ENCODE assay signal across 8 cellular contexts in genomic region chr1:185155600-185156320, GRCh38. TPM values are rescaled to one million over a fixed set of nuclear protein-coding genes. Genes with fewer than 3 reads are reported as not detected.
DNase-seq lines count a peak whose midpoint lies in the region; ATAC-seq and TF ChIP-seq lines count a peak whose summit lies in the region.

No MANE protein-coding gene starts in this region.

- POLR2A ChIA-PET in CD4-positive, alpha-beta T cell (lab: Charles Lee): interaction anchor here (0.7 to 4.2 kb wide), 16 partner anchors 9 to 1219 kb away, joined by 3 to 38 read pairs (median 4); partner anchors contain the start of genes EDEM3, IVNS1ABP, ODR4 and RNF2

- H3K9ac ChIP-seq in HUES48 (ENCODE audit: low read depth, low read length): peak overlapping the region; percentile 89

- H3K27ac Mint-ChIP-seq in CD4-positive, alpha-beta T cell: peak overlapping the region; percentile 95

- CTCF ChIA-PET in CD4-positive, alpha-beta T cell (lab: Charles Lee): interaction anchor here (0.5 to 0.8 kb wide), 3 partner anchors 14 to 1219 kb away, joined by 3 read pairs; partner anchors contain the start of gene TPR

- H3K4me1 Mint-ChIP-seq in CD4-positive, alpha-beta T cell (ENCODE audit: low read depth): peaks cover 56% of the 10 kb centered on the region

- intact Hi-C loops in CD4-positive, alpha-beta T cell (cut with DNase I, micrococcal nuclease): loop anchor here (2.0 to 10.0 kb wide), 7 partner anchors 108 to 1521 kb away; partner anchors contain the start of genes EDEM3 (in 2 of the 2), ARPC5 (in 1 of the 2), ODR4 (in 1 of the 2) and RNF2 (in 1 of the 2)
- intact Hi-C loops in psoas muscle (cut with DNase I): loop anchor here in 1 of 2 donors (2.0 to 5.0 kb wide), 4 partner anchors 108 to 1263 kb away; partner anchors contain the start of genes EDEM3 and RNF2

- H3K4me3 ChIP-seq in HUES48 (ENCODE audit: low read depth, low read length) (peak overlapping the region; percentile 92), WI38 (ENCODE audit: low read depth, low read length) (peak overlapping the region; percentile 83), foreskin fibroblast (ENCODE audit: low read depth in 1 of 2, low read length in 2 of 2) (peak overlapping the region; percentile 96 to 98), psoas muscle (peak overlapping the region; percentile 85)

- peaks cover 25% of the 10 kb centered on the region for H3K36me3 Mint-ChIP-seq in CD4-positive, alpha-beta T cell (ENCODE audit: low read depth)

- peak overlapping the region; percentile 99 for H3K4me3 Mint-ChIP-seq in CD4-positive, alpha-beta T cell

- H3K36me3 ChIP-seq in HUES48 (ENCODE audit: control insufficient read depth, insufficient read depth, low read length) (no peaks in the 10 kb centered on the region), psoas muscle (ENCODE audit: insufficient read depth in 1 of 2, low read depth in 1 of 2) (peaks cover 3 to 8% of the 10 kb centered on the region in 2 donors)

- peak in 1 of 10 experiments; percentile 3 for DNase-seq in CD4-positive, alpha-beta T cell
- peak in 1 of 2 donors; percentile 3 for DNase-seq in foreskin fibroblast
- no peak for DNase-seq in psoas muscle
- no peak for DNase-seq in NCI-H2107 (lab: John Stamatoyannopoulos, UW)
- no peak for DNase-seq in amniotic stem cell (lab: John Stamatoyannopoulos, UW)

- peaks cover 6% of the 10 kb centered on the region for H3K4me1 ChIP-seq in HUES48 (ENCODE audit: control insufficient read depth, insufficient read depth, low read length)
- peaks cover 30% of the 10 kb centered on the region for H3K4me1 ChIP-seq in psoas muscle

- no peak for TF ChIP-seq CTCF in CD4-positive, alpha-beta T cell (IDR thresholded peaks at IDR 0.05)
- TF ChIP-seq CTCF in WI38 (IDR thresholded peaks at IDR 0.05; ENCODE audit: low read depth, low read length): no peak
- TF ChIP-seq CTCF in foreskin fibroblast (IDR thresholded peaks at IDR 0.05; ENCODE audit: low read depth, low read length): no peak
- TF ChIP-seq CTCF in psoas muscle (IDR thresholded peaks at IDR 0.05): no peak

- no peaks in the 10 kb centered on the region for H3K9me3 ChIP-seq in CD4-positive, alpha-beta T cell (ENCODE audit: control insufficient read depth, low read length)
- H3K9me3 ChIP-seq in HUES48 (ENCODE audit: control insufficient read depth, insufficient read depth, low read length) (no peaks in the 10 kb centered on the region), psoas muscle (no peaks in the 10 kb centered on the region)

- no peaks in the 10 kb centered on the region for H3K27me3 Mint-ChIP-seq in CD4-positive, alpha-beta T cell

- no peaks in the 10 kb centered on the region for H3K27me3 ChIP-seq in CD4-positive, alpha-beta T cell (ENCODE audit: control insufficient read depth, insufficient read depth, low read length)
- H3K27me3 ChIP-seq in HUES48 (ENCODE audit: control insufficient read depth, insufficient read depth, low read length) (no peaks in the 10 kb centered on the region), psoas muscle (ENCODE audit: insufficient read depth in 3 of 3, low read length in 2 of 3) (no peaks in the 10 kb centered on the region)

- H3K27ac ChIP-seq in CD4-positive, alpha-beta T cell (ENCODE audit: low read depth, low read length): peak overlapping the region; percentile 92
- peak overlapping the region; percentile 97 for H3K27ac ChIP-seq in HUES48 (ENCODE audit: low read depth, low read length)
- peak overlapping the region; percentile 97 for H3K27ac ChIP-seq in psoas muscle

- no peaks in the 10 kb centered on the region for H3K9me3 Mint-ChIP-seq in CD4-positive, alpha-beta T cell

- WGBS in psoas muscle, 3 donors: 8 to 10% (median 8%) methylated on average over 12 of the region's 12 CpGs

- ATAC-seq in CD4-positive, alpha-beta T cell (ENCODE audit: poor library complexity): peak; percentile 7
- peak in 1 of 4 donors; percentile 21 for ATAC-seq in psoas muscle
- ATAC-seq in HG03139 (IDR thresholded peaks at IDR 0.05; ENCODE audit: unreplicated experiment): no peak

RNA-seq across cellular contexts. Expression of gene TRMT1L, which starts 1.0 kb away (rescaled TPM):
- total RNA-seq in CD4-positive, alpha-beta T cell: 1 to 10 TPM; 2.8 to 4.7 TPM
- 10 to 100 TPM; 27.9 to 39.4 (median 30.5) TPM for total RNA-seq in psoas muscle
- 10 to 100 TPM; 13.2 to 41.3 (median 15.7) TPM for polyA plus RNA-seq in psoas muscle

RNA-seq across cellular contexts. Expression of gene SWT1, which starts 1.2 kb away (rescaled TPM):
- 1 to 10 TPM; 4.1 to 5.3 TPM for total RNA-seq in CD4-positive, alpha-beta T cell
- total RNA-seq in psoas muscle: 1 to 10 TPM; 3.6 to 6.1 (median 4.8) TPM
- polyA plus RNA-seq in psoas muscle: 1 to 10 TPM; 1.7 to 2.5 (median 2.3) TPM

Comparison
In these comparisons a context has a peak if more than half of its experiments do, and no peak if none do; other contexts are left out.
1. RNA of gene TRMT1L, which starts 1.0 kb away (total RNA-seq): 27.9 to 39.4 TPM in psoas muscle; 2.8 to 4.7 TPM in CD4-positive, alpha-beta T cell; every median in the first group is over 4 times any median in the second.
2. Peak in every context shown above with its lines, with median percentiles within 50 percentile points of each other: H3K27ac ChIP-seq and H3K4me3 ChIP-seq.